In genomic region chr2:190722061-190722759, GRCh38 we compare ENCODE assay signal across 11 cellular contexts.
A peak's percentile ranks its signal among the peaks of the same experiment; 100 is the strongest.
DNase-seq lines count a peak whose midpoint lies in the region; ATAC-seq and TF ChIP-seq lines count a peak whose summit lies in the region.
"Had no signal": no experiment of that assay in that cellular context is flagged by ENCODE, and none has a peak within 500 bp of the region (broad histone marks: within the 10 kb centered on the region; RNA-seq: fewer than 3 reads in every experiment).

No MANE protein-coding gene starts in this region.

- H3K27ac ChIP-seq in HCT116 (ENCODE audit: low read depth, low read length) = no peak overlapping the region
- H3K27ac ChIP-seq: lower lobe of right lung had no signal

- CTCF ChIA-PET in HCT116 (lab: Charles Lee) = no interaction called here

- no peak overlapping the region for H3K4me3 ChIP-seq in HCT116 (replicated peaks in 1 of 2; ENCODE audit: low read depth in 1 of 2, low read length in 2 of 2)
- H3K4me3 ChIP-seq: lower lobe of right lung had no signal

- no peak for ATAC-seq in HCT116
- peak; percentile 63 for ATAC-seq in HG03565 (IDR thresholded peaks at IDR 0.05; ENCODE audit: unreplicated experiment)
- ATAC-seq: lower lobe of right lung had no signal

- H4K20me1 ChIP-seq in HCT116 (ENCODE audit: insufficient read depth) = no peaks in the 10 kb centered on the region

- H2AFZ ChIP-seq in HCT116 (ENCODE audit: low read depth, low read length, poor library complexity, severe bottlenecking) = no peak overlapping the region

- no peak for TF ChIP-seq POLR2A in HCT116 (IDR thresholded peaks at IDR 0.05; ENCODE audit: borderline replicate concordance, extremely low read depth, insufficient read depth, insufficient read length)

- DNase-seq in activated naive CD4-positive, alpha-beta T cell treated with Interleukin-2 at 50 U/mL for 16 hours = peak; percentile 29
- no peak for DNase-seq in activated naive CD4-positive, alpha-beta T cell treated with anti-CD3 and anti-CD28 coated beads, Interleukin-2, amount 50 U/mL, for 16 hours
- DNase-seq in HCT116 (ENCODE audit: low read depth, low spot score) (no peak), iPS-NIHi7 (ENCODE audit: extremely low spot score) (no peak), DMS153 (lab: John Stamatoyannopoulos, UW) (no peak), NCI-H2081 treated with DMSO at 0.1 percent for 48 hours (lab: John Stamatoyannopoulos, UW) (no peak)
- DNase-seq in stimulated activated CD4-positive, alpha-beta T cell treated with anti-CD3 and anti-CD28 coated beads, Interleukin-2, amount 100 ng/mL, for 24 hours = peak; percentile 11 to 39
- DNase-seq: activated B cell treated with CpG ODN at 0.5 μM for 24 hours, lower lobe of right lung, NCI-H345 had no signal

- peak overlapping the region; percentile 31 for H3K4me2 ChIP-seq in HCT116 (ENCODE audit: low read length)

- no peaks in the 10 kb centered on the region for H3K27me3 ChIP-seq in HCT116 (ENCODE audit: insufficient read depth, low read length)

- intact Hi-C loops in HCT116 (cut with micrococcal nuclease) = no loop called here

- RAD21 ChIA-PET in HCT116 (lab: Charles Lee; ENCODE audit: low non-redundant PET in 1 of 2, low total read pairs in 2 of 2, uncharacterized antibody in 2 of 2, unreplicated experiment in 2 of 2) = no interaction called here

- TF ChIP-seq RAD21 in HCT116 (IDR thresholded peaks at IDR 0.05; ENCODE audit: low read depth) = no peak

- no peaks in the 10 kb centered on the region for H3K36me3 ChIP-seq in HCT116 (ENCODE audit: control insufficient read depth in 1 of 2, insufficient read depth in 2 of 2, low read length in 2 of 2)
- H3K36me3 ChIP-seq: lower lobe of right lung had no signal

- H3K9me3 ChIP-seq in HCT116 (ENCODE audit: control insufficient read depth in 1 of 2, insufficient read depth in 1 of 2, low read depth in 1 of 2, low read length in 2 of 2) = no peaks in the 10 kb centered on the region
- H3K9me3 ChIP-seq: lower lobe of right lung had no signal

- H3K9ac ChIP-seq in HCT116 (ENCODE audit: low read length) = no peak overlapping the region

- no peaks in the 10 kb centered on the region for H3K9me2 ChIP-seq in HCT116 (ENCODE audit: insufficient read depth)

- no peaks in the 10 kb centered on the region for H3K79me2 ChIP-seq in HCT116 (ENCODE audit: insufficient read depth, low read length)

- POLR2A ChIA-PET in HCT116 (lab: Charles Lee) = no interaction called here

- TF ChIP-seq CTCF in HCT116 (IDR thresholded peaks at IDR 0.05 in 2 of 3, conservative IDR thresholded peaks at IDR 0.05 in 1 of 3; ENCODE audit: borderline replicate concordance in 1 of 3, insufficient read depth in 1 of 3, low read depth in 2 of 3, low read length in 2 of 3) = no peak

- H3K4me1 ChIP-seq in HCT116 (ENCODE audit: control insufficient read depth in 1 of 2, insufficient read depth in 2 of 2, low read length in 2 of 2) = peaks cover 12 to 43% of the 10 kb centered on the region in 2 experiments

- BruUV-seq in HCT116 (replicated peaks; lab: Mats Ljungman, UMichigan) = no TSS peak

TF ChIP-seq in HCT116, 20 proteins besides CTCF, POLR2A, EP300 and RAD21:
- no peak for TF ChIP-seq CBX3 (IDR thresholded peaks at IDR 0.05; ENCODE audit: low read depth)
- TF ChIP-seq EZH2phosphoT487 (IDR thresholded peaks at IDR 0.05; ENCODE audit: borderline replicate concordance) = no peak
- no peak for TF ChIP-seq EZH2 (IDR thresholded peaks at IDR 0.05)
- TF ChIP-seq REST (IDR thresholded peaks at IDR 0.05; ENCODE audit: low read depth) = no peak
- TF ChIP-seq, protein P1, sequence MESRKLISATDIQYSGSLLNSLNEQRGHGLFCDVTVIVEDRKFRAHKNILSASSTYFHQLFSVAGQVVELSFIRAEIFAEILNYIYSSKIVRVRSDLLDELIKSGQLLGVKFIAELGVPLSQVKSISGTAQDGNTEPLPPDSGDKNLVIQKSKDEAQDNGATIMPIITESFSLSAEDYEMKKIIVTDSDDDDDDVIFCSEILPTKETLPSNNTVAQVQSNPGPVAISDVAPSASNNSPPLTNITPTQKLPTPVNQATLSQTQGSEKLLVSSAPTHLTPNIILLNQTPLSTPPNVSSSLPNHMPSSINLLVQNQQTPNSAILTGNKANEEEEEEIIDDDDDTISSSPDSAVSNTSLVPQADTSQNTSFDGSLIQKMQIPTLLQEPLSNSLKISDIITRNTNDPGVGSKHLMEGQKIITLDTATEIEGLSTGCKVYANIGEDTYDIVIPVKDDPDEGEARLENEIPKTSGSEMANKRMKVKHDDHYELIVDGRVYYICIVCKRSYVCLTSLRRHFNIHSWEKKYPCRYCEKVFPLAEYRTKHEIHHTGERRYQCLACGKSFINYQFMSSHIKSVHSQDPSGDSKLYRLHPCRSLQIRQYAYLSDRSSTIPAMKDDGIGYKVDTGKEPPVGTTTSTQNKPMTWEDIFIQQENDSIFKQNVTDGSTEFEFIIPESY (IDR thresholded peaks at IDR 0.05; ENCODE audit: extremely low read depth, insufficient replicate concordance, low read length) = no peak
- no peak for TF ChIP-seq ZFX (IDR thresholded peaks at IDR 0.05)

Comparison
In these comparisons a context has a peak if more than half of its experiments do, and no peak if none do; other contexts are left out.
1. DNase-seq: peak in activated naive CD4-positive, alpha-beta T cell treated with Interleukin-2 at 50 U/mL for 16 hours (single experiment) and stimulated activated CD4-positive, alpha-beta T cell treated with anti-CD3 and anti-CD28 coated beads, Interleukin-2, amount 100 ng/mL, for 24 hours (2 of 2); none in activated naive CD4-positive, alpha-beta T cell treated with anti-CD3 and anti-CD28 coated beads, Interleukin-2, amount 50 U/mL, for 16 hours (single experiment), HCT116 (single experiment), iPS-NIHi7 (single experiment), DMS153 (single experiment) and NCI-H2081 treated with DMSO at 0.1 percent for 48 hours (single experiment).